9 cellular contexts compared by ENCODE assay signal in the genomic region with DNA sequence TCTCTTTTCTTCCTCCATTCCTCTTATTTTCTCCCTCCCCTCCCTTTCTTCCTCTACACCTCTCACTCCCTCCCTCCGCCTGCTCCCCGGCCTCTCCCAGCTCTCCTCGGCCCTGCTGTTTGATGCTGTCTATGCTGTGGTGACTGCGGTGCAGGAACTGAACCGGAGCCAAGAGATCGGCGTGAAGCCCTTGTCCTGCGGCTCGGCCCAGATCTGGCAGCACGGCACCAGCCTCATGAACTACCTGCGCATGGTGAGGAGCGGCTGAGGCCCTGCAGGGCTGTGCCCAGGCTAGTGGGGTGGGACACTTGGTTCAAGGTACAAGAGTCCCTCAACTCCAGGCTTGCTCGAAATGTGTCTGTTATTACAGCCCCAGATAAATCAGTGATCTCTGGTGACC.
"Had no signal": no experiment of that assay in that cellular context is flagged by ENCODE, and none has a peak within 500 bp of the region (broad histone marks: within the 10 kb centered on the region; RNA-seq: fewer than 3 reads in every experiment).

No MANE protein-coding gene starts in this region.

- H2AFZ ChIP-seq: GM23248, GM23338 had no signal

- H3K4me1 ChIP-seq: HAP-1 had no signal

- DNase-seq: GM23248, GOT3, H7, H9, HCEC 1CT, HFFc6 had no signal

- H3K4me3 ChIP-seq: GM23248, GM23338, HAP-1 had no signal

- H3K27ac ChIP-seq: GM23248 had no signal

- H3K9me3 ChIP-seq: HAP-1 had no signal

- H3K4me2 ChIP-seq: GM23338 had no signal

- H3K36me3 ChIP-seq: HAP-1 had no signal

- ATAC-seq: GM23338, HCT116 had no signal

- H3K9ac ChIP-seq: GM23248 had no signal
